Comparison of ENCODE assay signal across 14 cellular contexts in genomic region chr5:149415245-149415967, GRCh38. TPM values are rescaled to one million over a fixed set of nuclear protein-coding genes. Genes with fewer than 3 reads are reported as not detected.
DNase-seq lines count a peak whose midpoint lies in the region; ATAC-seq and TF ChIP-seq lines count a peak whose summit lies in the region.
"Had no signal": no experiment of that assay in that cellular context is flagged by ENCODE, and none has a peak within 500 bp of the region (broad histone marks: within the 10 kb centered on the region; RNA-seq: fewer than 3 reads in every experiment).

No MANE protein-coding gene starts in this region.

- no peak for ATAC-seq in activated CD8-positive, alpha-beta T cell treated with anti-CD3 and anti-CD28 coated beads, Interleukin-2, amount 10 ng/mL, durations not matched to agents 7 days and 5 days
- ATAC-seq: activated naive CD4-positive, alpha-beta T cell treated with anti-CD3 and anti-CD28 coated beads, Interleukin-2, amount 50 U/mL, for 72 hours had no signal

- peaks cover 3% of the 10 kb centered on the region for H3K27me3 Mint-ChIP-seq in brain
- peaks cover 4% of the 10 kb centered on the region for H3K27me3 Mint-ChIP-seq in activated CD8-positive, alpha-beta T cell treated with anti-CD3 and anti-CD28 coated beads, Interleukin-2, amount 10 ng/mL, durations not matched to agents 7 days and 5 days (ENCODE audit: low read depth)
- no peaks in the 10 kb centered on the region for H3K27me3 Mint-ChIP-seq in activated naive CD8-positive, alpha-beta T cell treated with anti-CD3 and anti-CD28 coated beads for 36 hours

- no peaks in the 10 kb centered on the region for H3K36me3 Mint-ChIP-seq in brain
- H3K36me3 Mint-ChIP-seq in activated CD8-positive, alpha-beta T cell treated with anti-CD3 and anti-CD28 coated beads, Interleukin-2, amount 10 ng/mL, durations not matched to agents 7 days and 5 days (ENCODE audit: low read depth) = no peaks in the 10 kb centered on the region
- no peaks in the 10 kb centered on the region for H3K36me3 Mint-ChIP-seq in activated naive CD8-positive, alpha-beta T cell treated with anti-CD3 and anti-CD28 coated beads for 36 hours
- H3K36me3 Mint-ChIP-seq: activated naive CD4-positive, alpha-beta T cell treated with anti-CD3 and anti-CD28 coated beads, Interleukin-2, amount 50 U/mL, for 72 hours; naive B cell had no signal

- DNase-seq in ACHN (peak; percentile 64), OCI-M1 (lab: John Stamatoyannopoulos, UW) (no peak), NCI-H187 treated with DMSO at 0.1 percent for 48 hours (lab: John Stamatoyannopoulos, UW) (no peak)
- no peak for DNase-seq in activated CD8-positive, alpha-beta T cell treated with anti-CD3 and anti-CD28 coated beads, Interleukin-2, amount 10 ng/mL, durations not matched to agents 7 days and 5 days
- DNase-seq in activated naive CD8-positive, alpha-beta T cell treated with anti-CD3 and anti-CD28 coated beads for 36 hours = no peak
- DNase-seq: activated CD8-positive, alpha-beta memory T cell treated with anti-CD3 and anti-CD28 coated beads, Interleukin-2, amount 50 U/mL, for 4 hours; cortex of kidney; naive B cell; substantia nigra had no signal

- in situ Hi-C loops in ACHN (cut with HindIII; ENCODE audit: low pct_ligation_motif_present, low pct_unique_long_range_greater_than_20kb, low sequenced_read_pairs) = no loop called here

- no peaks in the 10 kb centered on the region for H3K27me3 ChIP-seq in liver (ENCODE audit: control insufficient read depth in 4 of 4, insufficient read depth in 4 of 4, low read length in 3 of 4)
- H3K27me3 ChIP-seq in skeletal muscle tissue (ENCODE audit: control insufficient read depth in 3 of 3, insufficient read depth in 3 of 3, low read length in 3 of 3) = no peaks in the 10 kb centered on the region

- peak overlapping the region in 3 of 5 experiments; percentile 48 to 75 (median 71) for H3K27ac Mint-ChIP-seq in brain
- H3K27ac Mint-ChIP-seq in activated CD8-positive, alpha-beta T cell treated with anti-CD3 and anti-CD28 coated beads, Interleukin-2, amount 10 ng/mL, durations not matched to agents 7 days and 5 days = no peak overlapping the region
- no peak overlapping the region for H3K27ac Mint-ChIP-seq in activated naive CD8-positive, alpha-beta T cell treated with anti-CD3 and anti-CD28 coated beads for 36 hours
- H3K27ac Mint-ChIP-seq: activated naive CD4-positive, alpha-beta T cell treated with anti-CD3 and anti-CD28 coated beads, Interleukin-2, amount 50 U/mL, for 72 hours had no signal

- H3K9me3 ChIP-seq in liver (ENCODE audit: control insufficient read depth in 4 of 4, low read length in 3 of 4) (no peaks in the 10 kb centered on the region), skeletal muscle tissue (ENCODE audit: control insufficient read depth in 3 of 3, low read length in 3 of 3) (no peaks in the 10 kb centered on the region)

- WGBS in liver = 81% methylated on average over 8 of the region's 8 CpGs

- H3K4me3 Mint-ChIP-seq in brain = no peak overlapping the region
- H3K4me3 Mint-ChIP-seq in activated CD8-positive, alpha-beta T cell treated with anti-CD3 and anti-CD28 coated beads, Interleukin-2, amount 10 ng/mL, durations not matched to agents 7 days and 5 days = no peak overlapping the region
- no peak overlapping the region for H3K4me3 Mint-ChIP-seq in activated naive CD8-positive, alpha-beta T cell treated with anti-CD3 and anti-CD28 coated beads for 36 hours
- H3K4me3 Mint-ChIP-seq: naive B cell had no signal

- H3K4me1 Mint-ChIP-seq in brain = peaks cover 39% of the 10 kb centered on the region
- no peaks in the 10 kb centered on the region for H3K4me1 Mint-ChIP-seq in activated CD8-positive, alpha-beta T cell treated with anti-CD3 and anti-CD28 coated beads, Interleukin-2, amount 10 ng/mL, durations not matched to agents 7 days and 5 days (ENCODE audit: low read depth)
- H3K4me1 Mint-ChIP-seq in activated naive CD8-positive, alpha-beta T cell treated with anti-CD3 and anti-CD28 coated beads for 36 hours = no peaks in the 10 kb centered on the region

- no peak for TF ChIP-seq RAD21 in liver (IDR thresholded peaks at IDR 0.05)

- H3K4me3 ChIP-seq in liver (ENCODE audit: low read depth in 1 of 3, low read length in 3 of 3) = no peak overlapping the region
- peak overlapping the region in 2 of 3 donors; percentile 20 to 29 for H3K4me3 ChIP-seq in skeletal muscle tissue (ENCODE audit: low read length in 3 of 3)
- H3K4me3 ChIP-seq: skin epidermis had no signal

- H3K36me3 ChIP-seq in liver (ENCODE audit: control insufficient read depth in 4 of 4, insufficient read depth in 3 of 4, low read depth in 1 of 4, low read length in 3 of 4) = no peaks in the 10 kb centered on the region
- H3K36me3 ChIP-seq in skeletal muscle tissue (ENCODE audit: control insufficient read depth in 3 of 3, insufficient read depth in 3 of 3, low read length in 3 of 3) = peaks cover 0 to 6% (median 0%) of the 10 kb centered on the region in 3 donors

- CTCF ChIA-PET in activated CD8-positive, alpha-beta T cell treated with anti-CD3 and anti-CD28 coated beads, Interleukin-2, amount 10 ng/mL, durations not matched to agents 7 days and 5 days (lab: Charles Lee) = no interaction called here

- peak overlapping the region; percentile 36 to 50 for H3K27ac ChIP-seq in liver (ENCODE audit: low read depth in 1 of 2, low read length in 2 of 2)
- H3K27ac ChIP-seq in skeletal muscle tissue (ENCODE audit: low read depth, low read length) = peak overlapping the region; percentile 70

- H3K4me1 ChIP-seq in liver (ENCODE audit: control insufficient read depth in 4 of 4, insufficient read depth in 4 of 4, low read length in 3 of 4) (peaks cover 0 to 3% (median 0%) of the 10 kb centered on the region in 4 donors), skeletal muscle tissue (ENCODE audit: control insufficient read depth in 3 of 3, insufficient read depth in 3 of 3, low read length in 3 of 3) (peaks cover 8 to 36% (median 32%) of the 10 kb centered on the region in 3 donors)

- POLR2A ChIA-PET in activated CD8-positive, alpha-beta T cell treated with anti-CD3 and anti-CD28 coated beads, Interleukin-2, amount 10 ng/mL, durations not matched to agents 7 days and 5 days (lab: Charles Lee) = no interaction called here

- H3K9me3 Mint-ChIP-seq in brain = no peaks in the 10 kb centered on the region
- H3K9me3 Mint-ChIP-seq in activated CD8-positive, alpha-beta T cell treated with anti-CD3 and anti-CD28 coated beads, Interleukin-2, amount 10 ng/mL, durations not matched to agents 7 days and 5 days (ENCODE audit: insufficient read depth) = no peaks in the 10 kb centered on the region
- H3K9me3 Mint-ChIP-seq in activated naive CD8-positive, alpha-beta T cell treated with anti-CD3 and anti-CD28 coated beads for 36 hours = no peaks in the 10 kb centered on the region
- H3K9me3 Mint-ChIP-seq: activated naive CD4-positive, alpha-beta T cell treated with anti-CD3 and anti-CD28 coated beads, Interleukin-2, amount 50 U/mL, for 72 hours; naive B cell had no signal

- H3K9ac ChIP-seq in liver (ENCODE audit: low read depth in 1 of 2, low read length in 2 of 2) (no peak overlapping the region), skeletal muscle tissue (ENCODE audit: low read depth in 1 of 3, low read length in 3 of 3) (peak overlapping the region in 1 of 3 donors; percentile 16)

- TF ChIP-seq CTCF in brain (conservative IDR thresholded peaks at IDR 0.05) (no peak), liver (IDR thresholded peaks at IDR 0.05; ENCODE audit: low read depth, low read length, missing input control) (no peak)

TF ChIP-seq in liver, 16 proteins besides CTCF, POLR2A, EP300 and RAD21 (continues in another document):
- TF ChIP-seq HNF4G (IDR thresholded peaks at IDR 0.05) (no peak), HNF4A (conservative IDR thresholded peaks at IDR 0.05) (no peak), JUND (IDR thresholded peaks at IDR 0.05) (no peak), EGR1 (IDR thresholded peaks at IDR 0.05; ENCODE audit: low read depth in 2 of 2) (no peak), FOXA2 (IDR thresholded peaks at IDR 0.05) (no peak)
- TF ChIP-seq, protein P1, sequence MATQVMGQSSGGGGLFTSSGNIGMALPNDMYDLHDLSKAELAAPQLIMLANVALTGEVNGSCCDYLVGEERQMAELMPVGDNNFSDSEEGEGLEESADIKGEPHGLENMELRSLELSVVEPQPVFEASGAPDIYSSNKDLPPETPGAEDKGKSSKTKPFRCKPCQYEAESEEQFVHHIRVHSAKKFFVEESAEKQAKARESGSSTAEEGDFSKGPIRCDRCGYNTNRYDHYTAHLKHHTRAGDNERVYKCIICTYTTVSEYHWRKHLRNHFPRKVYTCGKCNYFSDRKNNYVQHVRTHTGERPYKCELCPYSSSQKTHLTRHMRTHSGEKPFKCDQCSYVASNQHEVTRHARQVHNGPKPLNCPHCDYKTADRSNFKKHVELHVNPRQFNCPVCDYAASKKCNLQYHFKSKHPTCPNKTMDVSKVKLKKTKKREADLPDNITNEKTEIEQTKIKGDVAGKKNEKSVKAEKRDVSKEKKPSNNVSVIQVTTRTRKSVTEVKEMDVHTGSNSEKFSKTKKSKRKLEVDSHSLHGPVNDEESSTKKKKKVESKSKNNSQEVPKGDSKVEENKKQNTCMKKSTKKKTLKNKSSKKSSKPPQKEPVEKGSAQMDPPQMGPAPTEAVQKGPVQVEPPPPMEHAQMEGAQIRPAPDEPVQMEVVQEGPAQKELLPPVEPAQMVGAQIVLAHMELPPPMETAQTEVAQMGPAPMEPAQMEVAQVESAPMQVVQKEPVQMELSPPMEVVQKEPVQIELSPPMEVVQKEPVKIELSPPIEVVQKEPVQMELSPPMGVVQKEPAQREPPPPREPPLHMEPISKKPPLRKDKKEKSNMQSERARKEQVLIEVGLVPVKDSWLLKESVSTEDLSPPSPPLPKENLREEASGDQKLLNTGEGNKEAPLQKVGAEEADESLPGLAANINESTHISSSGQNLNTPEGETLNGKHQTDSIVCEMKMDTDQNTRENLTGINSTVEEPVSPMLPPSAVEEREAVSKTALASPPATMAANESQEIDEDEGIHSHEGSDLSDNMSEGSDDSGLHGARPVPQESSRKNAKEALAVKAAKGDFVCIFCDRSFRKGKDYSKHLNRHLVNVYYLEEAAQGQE (IDR thresholded peaks at IDR 0.05) = no peak

RNA-seq across cellular contexts. Expression of gene IL17B, which starts 36.3 kb away (rescaled TPM):
- polyA plus RNA-seq in brain (ENCODE audit: insufficient read depth, low read depth, low replicate concordance) = not detected
- total RNA-seq in liver = not detected
- not detected for polyA plus RNA-seq in liver
- 247 TPM for total RNA-seq in skeletal muscle tissue
- not detected for total RNA-seq in activated CD8-positive, alpha-beta T cell treated with anti-CD3 and anti-CD28 coated beads, Interleukin-2, amount 10 ng/mL, durations not matched to agents 7 days and 5 days
- not detected for total RNA-seq in activated naive CD8-positive, alpha-beta T cell treated with anti-CD3 and anti-CD28 coated beads for 36 hours
- total RNA-seq: activated naive CD4-positive, alpha-beta T cell treated with anti-CD3 and anti-CD28 coated beads, Interleukin-2, amount 50 U/mL, for 72 hours had no signal

RNA-seq across cellular contexts. Expression of gene PCYOX1L, which starts 57.6 kb away (rescaled TPM):
- polyA plus RNA-seq in brain (ENCODE audit: insufficient read depth, low read depth, low replicate concordance) (11.6 TPM), liver (1 to 10 TPM in 1 of 2 donors, under 1 TPM in 1; 0.47 to 1.2 TPM)
- total RNA-seq in liver (1 to 10 TPM; 1.1 to 4.4 TPM), skeletal muscle tissue (3.7 TPM)
- 10 to 100 TPM; 33.9 to 35.0 TPM for total RNA-seq in activated CD8-positive, alpha-beta T cell treated with anti-CD3 and anti-CD28 coated beads, Interleukin-2, amount 10 ng/mL, durations not matched to agents 7 days and 5 days
- total RNA-seq in activated naive CD8-positive, alpha-beta T cell treated with anti-CD3 and anti-CD28 coated beads for 36 hours = 10 to 100 TPM; 17.2 to 18.2 TPM

Comparison
In these comparisons a context has a peak if more than half of its experiments do, and no peak if none do; other contexts are left out.
1. H3K27ac Mint-ChIP-seq: peak in brain (3 of 5); none in activated CD8-positive, alpha-beta T cell treated with anti-CD3 and anti-CD28 coated beads, Interleukin-2, amount 10 ng/mL, durations not matched to agents 7 days and 5 days (single experiment) and activated naive CD8-positive, alpha-beta T cell treated with anti-CD3 and anti-CD28 coated beads for 36 hours (single experiment).
2. H3K4me3 ChIP-seq: peak in skeletal muscle tissue (2 of 3); none in liver (0 of 3).
3. RNA of gene IL17B, which starts 36.3 kb away (total RNA-seq): 247 TPM in skeletal muscle tissue (single experiment); not detected in liver, not detected in activated CD8-positive, alpha-beta T cell treated with anti-CD3 and anti-CD28 coated beads, Interleukin-2, amount 10 ng/mL, durations not matched to agents 7 days and 5 days and not detected in activated naive CD8-positive, alpha-beta T cell treated with anti-CD3 and anti-CD28 coated beads for 36 hours; every median in the first group is over 100 times any median in the second.